Comparison of ENCODE assay signal across 26 cellular contexts in the genomic region with DNA sequence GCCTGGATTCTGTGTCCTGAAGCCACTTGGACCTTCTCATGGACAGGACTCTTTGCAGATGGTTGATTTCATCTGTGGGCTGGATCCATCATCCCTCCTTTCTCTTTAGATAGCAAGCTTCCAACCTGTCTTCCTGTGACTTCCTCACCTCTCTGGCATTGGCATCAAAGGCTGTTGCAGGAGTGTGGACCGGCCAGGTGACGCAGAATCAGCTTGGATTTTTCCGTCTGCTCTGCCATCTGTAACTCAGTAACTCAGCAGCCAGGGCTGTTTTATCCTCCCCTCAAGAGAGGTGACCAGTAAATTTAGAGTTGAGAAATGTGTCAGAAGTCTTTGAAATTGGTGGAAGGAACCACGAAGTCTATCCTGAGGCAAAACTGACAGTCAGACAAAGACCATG.
"Had no signal": no experiment of that assay in that cellular context is flagged by ENCODE, and none has a peak within 500 bp of the region (broad histone marks: within the 10 kb centered on the region; RNA-seq: fewer than 3 reads in every experiment).

No MANE protein-coding gene starts in this region.

- DNase-seq: stimulated activated CD4-positive, alpha-beta T cell treated with anti-CD3 and anti-CD28 coated beads, Interleukin-2, amount 100 ng/mL, for 48 hours; stimulated activated CD4-positive, alpha-beta T cell treated with anti-CD3 and anti-CD28 coated beads, Interleukin-4, amount 100 ng/mL, for 24 hours; stimulated activated CD4-positive, alpha-beta T cell treated with anti-CD3 and anti-CD28 coated beads, Interleukin-4, amount 100 ng/mL, for 4 hours; stimulated activated CD8-positive, alpha-beta memory T cell treated with anti-CD3 and anti-CD28 coated beads, Interleukin-4, amount 100 ng/mL, for 48 hours; stimulated activated naive B cell treated with anti-CD40 and anti-IgM and Interleukin-4, amounts not matched to agents 10 μg/mL and 1 μg/mL and 100 μg/mL, for 72 hours; stimulated activated naive CD4-positive, alpha-beta T cell; stimulated activated naive CD4-positive, alpha-beta T cell treated with Interleukin-2 at 50 U/mL for 16 hours; stimulated activated naive CD8-positive, alpha-beta T cell treated with anti-CD3 and anti-CD28 coated beads, Interleukin-15, amount 100 ng/mL, for 72 hours; stimulated activated naive CD8-positive, alpha-beta T cell treated with anti-CD3 and anti-CD28 coated beads, Interleukin-15, Interleukin-2, amounts not matched to agents 100 U/mL and 50 U/mL, for 24 hours; stomach; testis; thyroid gland; tibial artery; transverse colon; trophoblast cell; upper lobe of left lung; upper lobe of right lung; uterus had no signal

- H3K9me3 ChIP-seq: testis, thoracic aorta, thyroid gland, tibial artery, transverse colon, upper lobe of left lung, upper lobe of right lung, uterus, vagina had no signal

- ATAC-seq: stimulated activated effector memory CD8-positive, alpha-beta T cell treated with anti-CD3 and anti-CD28 coated beads, Interleukin-12 subunit alpha, Interleukin-12 subunit beta, amount 100 ng/mL, for 72 hours; stimulated activated memory B cell treated with anti-CD40 and anti-IgM and Interleukin-4, amounts not matched to agents 10 μg/mL and 1 μg/mL and 100 μg/mL, for 72 hours; stimulated activated naive B cell treated with anti-CD40 and anti-IgM and Interleukin-4, amounts not matched to agents 10 μg/mL and 1 μg/mL and 100 μg/mL, for 72 hours; stimulated activated naive CD8-positive, alpha-beta T cell treated with anti-CD3 and anti-CD28 coated beads, Interleukin-15, amount 100 ng/mL, for 72 hours; stimulated activated naive CD8-positive, alpha-beta T cell treated with anti-CD3 and anti-CD28 coated beads, Interleukin-15, Interleukin-2, amounts not matched to agents 100 U/mL and 50 U/mL, for 24 hours; upper lobe of right lung had no signal

- H3K4me1 Mint-ChIP-seq: stimulated activated memory B cell treated with anti-CD40 and anti-IgM and Interleukin-4, amounts not matched to agents 10 μg/mL and 1 μg/mL and 100 μg/mL, for 72 hours; stimulated activated naive B cell treated with anti-CD40 and anti-IgM and Interleukin-4, amounts not matched to agents 10 μg/mL and 1 μg/mL and 100 μg/mL, for 72 hours; stimulated activated naive CD8-positive, alpha-beta T cell treated with anti-CD3 and anti-CD28 coated beads, Interleukin-15, amount 100 ng/mL, for 72 hours had no signal

- H3K4me3 ChIP-seq: stomach, suprapubic skin, testis, thoracic aorta, thyroid gland, tibial artery, tibial nerve, transverse colon, upper lobe of left lung, upper lobe of right lung, uterus, vagina had no signal

- H3K4me3 Mint-ChIP-seq: stimulated activated effector memory CD8-positive, alpha-beta T cell treated with anti-CD3 and anti-CD28 coated beads, Interleukin-12 subunit alpha, Interleukin-12 subunit beta, amount 100 ng/mL, for 72 hours; stimulated activated memory B cell treated with anti-CD40 and anti-IgM and Interleukin-4, amounts not matched to agents 10 μg/mL and 1 μg/mL and 100 μg/mL, for 72 hours; stimulated activated naive B cell treated with anti-CD40 and anti-IgM and Interleukin-4, amounts not matched to agents 10 μg/mL and 1 μg/mL and 100 μg/mL, for 72 hours; stimulated activated naive CD8-positive, alpha-beta T cell treated with anti-CD3 and anti-CD28 coated beads, Interleukin-15, amount 100 ng/mL, for 72 hours; stimulated activated naive CD8-positive, alpha-beta T cell treated with anti-CD3 and anti-CD28 coated beads, Interleukin-15, Interleukin-2, amounts not matched to agents 100 ng/mL and 50 ng/mL, for 24 hours; type B pancreatic cell had no signal

- H3K27ac ChIP-seq: stomach, suprapubic skin, testis, thoracic aorta, thyroid gland, tibial artery, tibial nerve, transverse colon, upper lobe of left lung, upper lobe of right lung, uterus, vagina had no signal

- H3K4me1 ChIP-seq: stomach, suprapubic skin, testis, thyroid gland, tibial artery, tibial nerve, transverse colon, upper lobe of left lung, upper lobe of right lung, uterus, vagina had no signal

- H3K9me3 Mint-ChIP-seq: type B pancreatic cell had no signal

- H3K36me3 ChIP-seq: stomach, suprapubic skin, thoracic aorta, thyroid gland, tibial artery, tibial nerve, transverse colon, upper lobe of left lung, upper lobe of right lung, uterus, vagina had no signal

- H3K27me3 ChIP-seq: suprapubic skin, testis, thyroid gland, tibial artery, tibial nerve, transverse colon, upper lobe of left lung, upper lobe of right lung, uterus, vagina had no signal

- H3K27ac Mint-ChIP-seq: stimulated activated effector memory CD8-positive, alpha-beta T cell treated with anti-CD3 and anti-CD28 coated beads, Interleukin-12 subunit alpha, Interleukin-12 subunit beta, amount 100 ng/mL, for 72 hours; stimulated activated memory B cell treated with anti-CD40 and anti-IgM and Interleukin-4, amounts not matched to agents 10 μg/mL and 1 μg/mL and 100 μg/mL, for 72 hours; stimulated activated naive B cell treated with anti-CD40 and anti-IgM and Interleukin-4, amounts not matched to agents 10 μg/mL and 1 μg/mL and 100 μg/mL, for 72 hours; stimulated activated naive CD8-positive, alpha-beta T cell treated with anti-CD3 and anti-CD28 coated beads, Interleukin-15, amount 100 ng/mL, for 72 hours; stimulated activated naive CD8-positive, alpha-beta T cell treated with anti-CD3 and anti-CD28 coated beads, Interleukin-15, Interleukin-2, amounts not matched to agents 100 ng/mL and 50 ng/mL, for 24 hours; type B pancreatic cell had no signal

- H3K36me3 Mint-ChIP-seq: stimulated activated effector memory CD8-positive, alpha-beta T cell treated with anti-CD3 and anti-CD28 coated beads, Interleukin-12 subunit alpha, Interleukin-12 subunit beta, amount 100 ng/mL, for 72 hours; stimulated activated memory B cell treated with anti-CD40 and anti-IgM and Interleukin-4, amounts not matched to agents 10 μg/mL and 1 μg/mL and 100 μg/mL, for 72 hours; stimulated activated naive B cell treated with anti-CD40 and anti-IgM and Interleukin-4, amounts not matched to agents 10 μg/mL and 1 μg/mL and 100 μg/mL, for 72 hours; type B pancreatic cell had no signal

- H3K27me3 Mint-ChIP-seq: stimulated activated memory B cell treated with anti-CD40 and anti-IgM and Interleukin-4, amounts not matched to agents 10 μg/mL and 1 μg/mL and 100 μg/mL, for 72 hours; stimulated activated naive B cell treated with anti-CD40 and anti-IgM and Interleukin-4, amounts not matched to agents 10 μg/mL and 1 μg/mL and 100 μg/mL, for 72 hours; stimulated activated naive CD8-positive, alpha-beta T cell treated with anti-CD3 and anti-CD28 coated beads, Interleukin-15, Interleukin-2, amounts not matched to agents 100 ng/mL and 50 ng/mL, for 24 hours had no signal
